13 cellular contexts compared by ENCODE assay signal in the genomic region with DNA sequence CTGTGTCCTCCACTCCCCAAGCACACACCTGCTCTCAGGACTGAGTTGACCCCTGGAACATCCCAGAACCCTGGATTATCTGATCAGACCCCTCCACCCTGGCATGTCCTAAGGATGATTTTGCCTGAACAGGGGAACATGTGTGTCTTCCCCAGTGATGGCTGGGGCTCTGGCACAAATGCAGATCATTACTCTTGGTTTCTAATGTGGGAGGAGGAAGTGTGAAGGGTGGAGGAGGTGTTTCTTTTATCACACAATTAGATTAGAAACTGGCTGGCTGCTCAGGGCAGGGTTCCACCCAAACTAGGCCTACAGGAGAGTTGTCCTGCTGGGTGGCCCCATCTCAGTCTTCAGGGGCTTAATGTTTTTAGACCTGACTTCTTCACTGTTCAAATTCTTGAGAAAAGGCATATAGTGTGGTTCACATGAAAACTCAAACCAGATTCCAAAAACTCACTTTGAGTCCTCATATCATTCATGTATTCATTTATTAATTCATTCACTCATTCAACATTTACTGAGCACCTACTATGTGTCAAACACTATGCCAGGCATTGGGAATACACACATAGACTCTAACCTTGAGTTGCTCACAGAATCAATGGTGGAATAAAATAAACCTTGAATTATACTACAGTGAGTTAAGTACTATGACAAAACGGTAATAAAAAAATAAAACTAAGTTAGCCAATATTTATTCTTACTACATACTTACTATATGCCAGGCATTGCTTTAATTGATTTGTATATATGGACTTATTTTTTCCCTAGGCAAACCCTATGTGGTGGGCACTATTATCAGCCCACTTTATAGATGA.
DNase-seq lines count a peak whose midpoint lies in the region; ATAC-seq lines count a peak whose summit lies in the region.
"Had no signal": no experiment of that assay in that cellular context is flagged by ENCODE, and none has a peak within 500 bp of the region (broad histone marks: within the 10 kb centered on the region; RNA-seq: fewer than 3 reads in every experiment).

No MANE protein-coding gene starts in this region.

- H3K4me3 Mint-ChIP-seq in naive thymus-derived CD4-positive, alpha-beta T cell: peak overlapping the region in 3 of 10 donors; percentile 0 to 31 (median 17)

- H3K4me1 ChIP-seq in naive thymus-derived CD4-positive, alpha-beta T cell (ENCODE audit: control insufficient read depth in 2 of 2, insufficient read depth in 2 of 2, low read length in 2 of 2): peaks cover 6 to 26% of the 10 kb centered on the region in 2 donors

- no peaks in the 10 kb centered on the region for H3K27me3 ChIP-seq in naive thymus-derived CD4-positive, alpha-beta T cell (ENCODE audit: control insufficient read depth in 2 of 2, insufficient read depth in 2 of 2, low read length in 2 of 2)
- H3K27me3 ChIP-seq: adrenal gland had no signal

- no peak overlapping the region for H3K27ac ChIP-seq in naive thymus-derived CD4-positive, alpha-beta T cell (ENCODE audit: low read depth, low read length)
- H3K27ac ChIP-seq: 22Rv1, adrenal gland had no signal

- CTCF ChIA-PET in naive thymus-derived CD4-positive, alpha-beta T cell (lab: Charles Lee): no interaction called here

- no peaks in the 10 kb centered on the region for H3K36me3 ChIP-seq in naive thymus-derived CD4-positive, alpha-beta T cell (ENCODE audit: control insufficient read depth in 2 of 3, insufficient read depth in 3 of 3, low read length in 3 of 3)
- H3K36me3 ChIP-seq: adrenal gland had no signal

- H3K27ac Mint-ChIP-seq in naive thymus-derived CD4-positive, alpha-beta T cell: peak overlapping the region in 4 of 9 donors; percentile 4 to 62 (median 20)

- H3K36me3 Mint-ChIP-seq in naive thymus-derived CD4-positive, alpha-beta T cell: peaks cover 0 to 12% (median 2%) of the 10 kb centered on the region in 5 donors

- no peak overlapping the region for H3K4me3 ChIP-seq in naive thymus-derived CD4-positive, alpha-beta T cell (ENCODE audit: low read length)
- H3K4me3 ChIP-seq: adrenal gland had no signal

- H3K4me1 Mint-ChIP-seq in naive thymus-derived CD4-positive, alpha-beta T cell: peaks cover 23 to 53% (median 25%) of the 10 kb centered on the region in 7 donors

- no peaks in the 10 kb centered on the region for H3K9me3 ChIP-seq in naive thymus-derived CD4-positive, alpha-beta T cell (ENCODE audit: control insufficient read depth in 2 of 3, low read length in 3 of 3)
- H3K9me3 ChIP-seq: adrenal gland had no signal

- H3K27me3 Mint-ChIP-seq in naive thymus-derived CD4-positive, alpha-beta T cell: no peaks in the 10 kb centered on the region

- ATAC-seq in GM21619 (IDR thresholded peaks at IDR 0.05; ENCODE audit: unreplicated experiment): peak; percentile 42
- ATAC-seq in naive thymus-derived CD4-positive, alpha-beta T cell: peak; percentile 10
- no peak for ATAC-seq in HG03039 (IDR thresholded peaks at IDR 0.05; ENCODE audit: unreplicated experiment)
- ATAC-seq: left cardiac atrium had no signal

- H3K9me3 Mint-ChIP-seq in naive thymus-derived CD4-positive, alpha-beta T cell: peaks cover 0 to 5% (median 0%) of the 10 kb centered on the region in 11 donors

- DNase-seq in DMS53 (lab: John Stamatoyannopoulos, UW) (peak; percentile 21), DMS53 treated with DMSO at 0.1 percent for 48 hours (lab: John Stamatoyannopoulos, UW; ENCODE audit: unreplicated experiment) (no peak), MV-4-11 (lab: John Stamatoyannopoulos, UW) (peak; percentile 28), T1000 (lab: John Stamatoyannopoulos, UW) (no peak), NCI-H146 (lab: John Stamatoyannopoulos, UW) (no peak)
- DNase-seq in naive thymus-derived CD4-positive, alpha-beta T cell: no peak
- DNase-seq: left cardiac atrium, NCI-H2171 treated with DMSO at 0.1 percent for 48 hours, retina had no signal

- intact Hi-C loops in naive thymus-derived CD4-positive, alpha-beta T cell (cut with micrococcal nuclease): loop anchor here in 1 of 2 donors (5.0 kb wide), 1 partner anchor 42 kb away; no protein-coding TSS in a partner anchor

- POLR2A ChIA-PET in naive thymus-derived CD4-positive, alpha-beta T cell (lab: Charles Lee): no interaction called here

Comparison
In these comparisons a context has a peak if more than half of its experiments do, and no peak if none do; other contexts are left out.
1. DNase-seq: peak in DMS53 (single experiment) and MV-4-11 (single experiment); none in DMS53 treated with DMSO at 0.1 percent for 48 hours (single experiment), naive thymus-derived CD4-positive, alpha-beta T cell (0 of 9), T1000 (single experiment) and NCI-H146 (single experiment).